13 cellular contexts compared by ENCODE assay signal in genomic region chr1:27574001-27574781, GRCh38. TPM values are rescaled to one million over a fixed set of nuclear protein-coding genes. Genes with fewer than 3 reads are reported as not detected.
DNase-seq lines count a peak whose midpoint lies in the region; ATAC-seq, FAIRE-seq and TF ChIP-seq lines count a peak whose summit lies in the region.
"Had no signal": no experiment of that assay in that cellular context is flagged by ENCODE, and none has a peak within 500 bp of the region (broad histone marks: within the 10 kb centered on the region; RNA-seq: fewer than 3 reads in every experiment).

No MANE protein-coding gene starts in this region.

- no peak for TF ChIP-seq RAD21 in HepG2 (CRISPR knock-in tag; IDR thresholded peaks at IDR 0.05)
- no peak for TF ChIP-seq RAD21 in neural cell (conservative IDR thresholded peaks at IDR 0.05)

- no peaks in the 10 kb centered on the region for H3K27me3 ChIP-seq in HepG2 (ENCODE audit: control insufficient read depth in 1 of 2, insufficient read depth in 2 of 2, low read length in 2 of 2)
- no peaks in the 10 kb centered on the region for H3K27me3 ChIP-seq in right lobe of liver
- H3K27me3 ChIP-seq in neural cell (ENCODE audit: insufficient read depth, low read depth, low read length) = no peaks in the 10 kb centered on the region
- H3K27me3 ChIP-seq in vagina = no peaks in the 10 kb centered on the region

- 12% methylated on average over 7 of the region's 8 CpGs for WGBS in HepG2 (ENCODE audit: low lambda C conversion rate)
- 61% methylated on average over 7 of the region's 8 CpGs for WGBS in right lobe of liver (ENCODE audit: insufficient coverage, low coverage, low lambda C conversion rate, missing lambda C conversion rate)

- peaks cover 17% of the 10 kb centered on the region for H4K20me1 ChIP-seq in HepG2 (ENCODE audit: insufficient read depth, low read length)
- peaks cover 7% of the 10 kb centered on the region for H4K20me1 ChIP-seq in neural cell (ENCODE audit: insufficient read depth)

- H3K36me3 ChIP-seq in HepG2 (replicated peaks in 1 of 2; ENCODE audit: control insufficient read depth in 1 of 2, insufficient read depth in 2 of 2, low read length in 2 of 2) = no peaks in the 10 kb centered on the region
- H3K36me3 ChIP-seq in right lobe of liver = no peaks in the 10 kb centered on the region
- no peaks in the 10 kb centered on the region for H3K36me3 ChIP-seq in neural cell (ENCODE audit: insufficient read depth, low read length)
- no peaks in the 10 kb centered on the region for H3K36me3 ChIP-seq in vagina

- H3K9ac ChIP-seq in HepG2 (ENCODE audit: insufficient read depth, low read depth, low read length) = no peak overlapping the region
- H3K9ac ChIP-seq in neural cell (ENCODE audit: low read length) = peak overlapping the region; percentile 31

- H3F3A ChIP-seq in neural cell (ENCODE audit: insufficient read depth, low read length, poor library complexity, severe bottlenecking) = peaks cover 3% of the 10 kb centered on the region

- POLR2A ChIA-PET in HepG2 (lab: Yijun Ruan, JAX) = interaction anchor here (0.9 to 4.5 kb wide), 9 partner anchors 11 to 47 kb away, joined by 3 to 48 read pairs (median 6); partner anchors contain the start of gene AHDC1

- H3K4me1 Mint-ChIP-seq in endothelial cell (ENCODE audit: unreplicated experiment) = peaks cover 53% of the 10 kb centered on the region

- FAIRE-seq in HepG2 (lab: Jason Lieb, UNC) = peak; percentile 91
- FAIRE-seq: GM12892, islet of Langerhans had no signal

- H3K79me2 ChIP-seq in HepG2 (ENCODE audit: insufficient read depth, low read length) (peaks cover 22% of the 10 kb centered on the region), neural cell (replicated peaks; ENCODE audit: insufficient read depth, low read length) (peaks cover 72% of the 10 kb centered on the region)

- DNase-seq in HepG2 (ENCODE audit: low spot score) (peak; percentile 86), right lobe of liver (no peak), endothelial cell (ENCODE audit: low spot score) (no peak), vagina (ENCODE audit: extremely low spot score in 2 of 2) (no peak), GM13976 (ENCODE audit: low spot score) (no peak), dermis blood vessel endothelial cell (no peak)
- DNase-seq: stimulated activated CD4-positive, alpha-beta T cell treated with anti-CD3 and anti-CD28 coated beads, Interleukin-1b, Interleukin-23, amount 100 ng/mL, for 48 hours had no signal

- peak overlapping the region; percentile 80 for H3K4me3 Mint-ChIP-seq in endothelial cell (ENCODE audit: unreplicated experiment)
- H3K4me3 Mint-ChIP-seq: dendritic cell treated with granulocyte-macrophage colony-stimulating factor and Interleukin-4, amounts not matched to agents 40 ng/mL and 50 ng/mL, for 4 days had no signal

- H3K4me1 ChIP-seq in HepG2 (ENCODE audit: insufficient read depth, low read length) = peaks cover 79% of the 10 kb centered on the region
- peaks cover 0 to 44% (median 18%) of the 10 kb centered on the region in 4 donors for H3K4me1 ChIP-seq in right lobe of liver
- peaks cover 95% of the 10 kb centered on the region for H3K4me1 ChIP-seq in vagina

- ATAC-seq in HepG2 (peak; percentile 2), right lobe of liver (no peak), HG03159 (IDR thresholded peaks at IDR 0.05; ENCODE audit: unreplicated experiment) (no peak)

- no peak overlapping the region for H2AFZ ChIP-seq in HepG2 (ENCODE audit: low read length)
- no peak overlapping the region for H2AFZ ChIP-seq in neural cell (ENCODE audit: low read depth, low read length)

- no TSS peak for BruUV-seq in HepG2 (replicated peaks; lab: Mats Ljungman, UMichigan)

- H3K9me2 ChIP-seq in neural cell (ENCODE audit: insufficient read depth, low read length) = no peaks in the 10 kb centered on the region

- peak overlapping the region; percentile 70 for H3K4me2 ChIP-seq in HepG2 (ENCODE audit: low read depth, low read length)
- no peak overlapping the region for H3K4me2 ChIP-seq in neural cell (ENCODE audit: low read length)

- peaks cover 8% of the 10 kb centered on the region for H3K27me3 Mint-ChIP-seq in endothelial cell (ENCODE audit: unreplicated experiment)

- CTCF ChIA-PET in HepG2 (lab: Yijun Ruan, JAX; ENCODE audit: low intra/inter-chr PET ratio, low total read pairs) = no interaction called here

- H3K27ac ChIP-seq in HepG2 (ENCODE audit: extremely low read length, insufficient read depth, low read length) = peak overlapping the region; percentile 68
- H3K27ac ChIP-seq in right lobe of liver = no peak overlapping the region
- peak overlapping the region; percentile 72 for H3K27ac ChIP-seq in neural cell (ENCODE audit: low read length)
- peak overlapping the region; percentile 96 for H3K27ac ChIP-seq in vagina

- H3K27ac Mint-ChIP-seq in endothelial cell (ENCODE audit: unreplicated experiment) = peak overlapping the region; percentile 81
- H3K27ac Mint-ChIP-seq: CD14-positive monocyte; dendritic cell treated with granulocyte-macrophage colony-stimulating factor and Interleukin-4, amounts not matched to agents 40 ng/mL and 50 ng/mL, for 4 days had no signal

- peak in 1 of 2 experiments; percentile 73; a peak in 2 of 4 replicates for TF ChIP-seq EP300 in HepG2 (IDR thresholded peaks at IDR 0.05; ENCODE audit: low read depth in 2 of 2, low read length in 2 of 2)
- peak; percentile 42; the same call in 1 of the 2 replicates for TF ChIP-seq EP300 in HepG2 (CRISPR knock-in tag; IDR thresholded peaks at IDR 0.05; ENCODE audit: borderline replicate concordance)
- no peak for TF ChIP-seq EP300 in neural cell (conservative IDR thresholded peaks at IDR 0.05; ENCODE audit: poor library complexity, severe bottlenecking)

- intact Hi-C loops in HepG2 (cut with micrococcal nuclease; ENCODE audit: unreplicated experiment) (loop anchor here (1.0 to 5.0 kb wide), 2 partner anchors 12 to 47 kb away; no protein-coding TSS in a partner anchor), right lobe of liver (cut with DNase I) (no loop called here), vagina (cut with DNase I) (no loop called here)

- peak in 1 of 2 experiments; percentile 18; a peak in 1 of 4 replicates for TF ChIP-seq POLR2A in HepG2 (IDR thresholded peaks at IDR 0.05; ENCODE audit: insufficient read depth in 1 of 2, low read depth in 2 of 2, low read length in 2 of 2)
- no peak for TF ChIP-seq POLR2A in right lobe of liver (IDR thresholded peaks at IDR 0.05)
- no peak for TF ChIP-seq POLR2A in vagina (IDR thresholded peaks at IDR 0.05)

- no peaks in the 10 kb centered on the region for H3K9me3 Mint-ChIP-seq in endothelial cell (ENCODE audit: unreplicated experiment)
- H3K9me3 Mint-ChIP-seq: CD14-positive monocyte; dendritic cell treated with granulocyte-macrophage colony-stimulating factor and Interleukin-4, amounts not matched to agents 40 ng/mL and 50 ng/mL, for 4 days had no signal

- no peaks in the 10 kb centered on the region for H3K9me3 ChIP-seq in HepG2 (ENCODE audit: low read length)
- no peaks in the 10 kb centered on the region for H3K9me3 ChIP-seq in right lobe of liver
- no peaks in the 10 kb centered on the region for H3K9me3 ChIP-seq in neural cell (ENCODE audit: low read length)
- H3K9me3 ChIP-seq in vagina = no peaks in the 10 kb centered on the region

- in situ Hi-C loops in HepG2 (cut with HindIII; ENCODE audit: extremely low pct_ligation_motif_present, low pct_unique_long_range_greater_than_20kb) (no loop called here), GM13976 (cut with MboI; ENCODE audit: low sequenced_read_pairs, unreplicated experiment) (no loop called here)

- peak overlapping the region in 2 of 3 experiments; percentile 60 to 61; a peak in 3 of 6 replicates for H3K4me3 ChIP-seq in HepG2 (replicated peaks in 1 of 3; ENCODE audit: insufficient read depth in 1 of 3, low read depth in 2 of 3, low read length in 3 of 3)
- no peak overlapping the region for H3K4me3 ChIP-seq in right lobe of liver
- H3K4me3 ChIP-seq in neural cell (ENCODE audit: low read length) = peak overlapping the region; percentile 43
- H3K4me3 ChIP-seq in vagina = no peak overlapping the region

- TF ChIP-seq CTCF in HepG2 (CRISPR knock-in tag; IDR thresholded peaks at IDR 0.05) (no peak), right lobe of liver (IDR thresholded peaks at IDR 0.05) (no peak), endothelial cell (IDR thresholded peaks at IDR 0.05; ENCODE audit: unreplicated experiment) (no peak), neural cell (IDR thresholded peaks at IDR 0.05; ENCODE audit: poor library complexity, severe bottlenecking) (no peak), vagina (IDR thresholded peaks at IDR 0.05) (no peak), GM13976 (IDR thresholded peaks at IDR 0.05; ENCODE audit: borderline replicate concordance, control extremely low read depth, extremely low read depth, insufficient read depth, missing control alignments) (no peak)

- peaks cover 4% of the 10 kb centered on the region for H3K36me3 Mint-ChIP-seq in endothelial cell (ENCODE audit: low read depth, unreplicated experiment)

RNA-seq across cellular contexts. Expression of gene AHDC1, which starts 29.8 kb away (rescaled TPM):
- 2.6 and 2.7 TPM in 2 replicates for total RNA-seq in HepG2 (2016; rRNA removed; fragmentation: Illumina TruSeq; extraction: Trizol)
- 1.9 and 2.6 TPM in 2 replicates for total RNA-seq in HepG2 (2016; cell fraction: cytosol; rRNA removed; fragmentation: Illumina TruSeq; extraction: Trizol; ENCODE audit: low read depth)
- total RNA-seq in HepG2 (2016; cell fraction: insoluble cytoplasmic fraction; rRNA removed; fragmentation: Illumina TruSeq; extraction: Trizol) = 3.1 and 3.5 TPM in 2 replicates
- 1.6 and 2.4 TPM in 2 replicates for total RNA-seq in HepG2 (2016; cell fraction: membrane; rRNA removed; fragmentation: Illumina TruSeq; extraction: Trizol)
- total RNA-seq in HepG2 (2016; cell fraction: nucleus; rRNA removed; fragmentation: Illumina TruSeq; extraction: Trizol) = 3.0 and 6.6 TPM in 2 replicates
- 1.0 and 1.2 TPM in 2 replicates for polyA plus RNA-seq in HepG2 (2011; rRNA removed)
- polyA plus RNA-seq in HepG2 (2011; cell fraction: cytosol; rRNA removed) = 0.52 and 0.72 TPM in 2 replicates
- 7.0 and 8.3 TPM in 2 replicates for polyA plus RNA-seq in HepG2 (2011; cell fraction: nucleus; rRNA removed)
- polyA plus RNA-seq in HepG2 (2012) = 4.7 and 7.3 TPM in 2 replicates
- 0.24 and 0.35 TPM in 2 replicates for polyA plus RNA-seq in HepG2 (2016; cell fraction: cytosol; fragmentation: Illumina TruSeq; extraction: Trizol; ENCODE audit: low read depth)
- polyA plus RNA-seq in HepG2 (2016; cell fraction: insoluble cytoplasmic fraction; fragmentation: Illumina TruSeq; extraction: Trizol; ENCODE audit: low read depth) = 3.9 and 4.0 TPM in 2 replicates
- polyA plus RNA-seq in HepG2 (2016; cell fraction: membrane; fragmentation: Illumina TruSeq; extraction: Trizol; ENCODE audit: low read depth) = 0.32 and 0.57 TPM in 2 replicates
- polyA plus RNA-seq in HepG2 (2016; cell fraction: nucleus; fragmentation: Illumina TruSeq; extraction: Trizol; ENCODE audit: insufficient read depth, low read depth) = 12.2 and 16.8 TPM in 2 replicates
- 3.1 and 6.5 TPM in 2 replicates for polyA minus RNA-seq in HepG2 (2011; rRNA and poly(A)+ RNA removed; ENCODE audit: low replicate concordance)
- polyA minus RNA-seq in HepG2 (2011; cell fraction: cytosol; rRNA and poly(A)+ RNA removed) = 3.1 and 3.7 TPM in 2 replicates
- 5.1 and 5.3 TPM in 2 replicates for polyA minus RNA-seq in HepG2 (2011; cell fraction: nucleus; rRNA and poly(A)+ RNA removed)
- total RNA-seq in right lobe of liver = 10 to 100 TPM in 3 of 6 experiments, 1 to 10 TPM in 3; 5.5 to 21.3 (median 10.9) TPM
- 48.0 TPM for total RNA-seq in endothelial cell (ENCODE audit: unreplicated experiment)
- polyA plus RNA-seq in neural cell = 5.3 and 18.4 TPM in 2 replicates
- 28.0 and 30.7 TPM in 2 replicates for polyA minus RNA-seq in neural cell
- total RNA-seq in vagina = 62.4 TPM
- total RNA-seq in dermis blood vessel endothelial cell = 7.1 and 16.0 TPM in 2 replicates

Comparison
In these comparisons a context has a peak if more than half of its experiments do, and no peak if none do; other contexts are left out.
1. H3K27ac ChIP-seq: peak in HepG2 (single experiment), neural cell (single experiment) and vagina (single experiment); none in right lobe of liver (0 of 3).
2. H3K4me3 ChIP-seq: peak in HepG2 (2 of 3) and neural cell (single experiment); none in right lobe of liver (0 of 3) and vagina (0 of 2).